ENCODE assay signal across 11 cellular contexts in the genomic region with DNA sequence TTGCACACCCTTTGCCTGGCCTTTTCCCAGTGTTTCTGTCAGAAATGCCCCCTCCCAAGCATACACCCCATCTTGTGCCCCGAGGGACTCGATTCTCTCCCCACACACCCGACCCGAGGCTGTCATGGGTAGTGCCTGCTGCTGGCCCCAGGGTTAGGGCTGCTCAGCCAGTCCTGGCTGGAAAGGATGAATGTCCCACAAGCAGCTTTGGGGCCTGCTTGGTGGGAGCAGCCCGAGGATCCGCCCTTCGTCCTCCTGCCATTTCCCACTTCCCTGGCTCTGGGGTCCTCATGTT. TPM values are rescaled to one million over a fixed set of nuclear protein-coding genes. Genes with fewer than 3 reads are reported as not detected.
"Had no signal": no experiment of that assay in that cellular context is flagged by ENCODE, and none has a peak within 500 bp of the region (broad histone marks: within the 10 kb centered on the region; RNA-seq: fewer than 3 reads in every experiment).

No MANE protein-coding gene starts in this region.

- H2AFZ ChIP-seq: GM23248 had no signal

- H3K9ac ChIP-seq: GM23248 had no signal

- H3K4me1 Mint-ChIP-seq: IgD-negative memory B cell had no signal

- ATAC-seq: HCT116, HepG2 had no signal

- H3K4me1 ChIP-seq: HAP-1 had no signal

- H3K4me3 ChIP-seq: GM23248, HAP-1 had no signal

- H3K36me3 Mint-ChIP-seq: IgD-negative memory B cell had no signal

- H3K9me3 ChIP-seq: HAP-1 had no signal

- H3K27ac Mint-ChIP-seq: HFFc6, IgD-negative memory B cell had no signal

- H3K9me3 Mint-ChIP-seq: HFFc6, IgD-negative memory B cell had no signal

- H3K27ac ChIP-seq: GM23248, HL-60 had no signal

- DNase-seq: GM23248, GOT3, H7, HFFc6, KG1 had no signal

- H3K4me3 Mint-ChIP-seq: HFFc6, IgD-negative memory B cell had no signal

- H3K36me3 ChIP-seq: HAP-1 had no signal

RNA-seq across cellular contexts. Expression of a gene that starts 55.0 kb away (rescaled TPM):
- total RNA-seq: GM23248, H4, HFFc6 had no signal
- polyA plus RNA-seq: GM23248, IgD-negative memory B cell had no signal
